2 cellular contexts compared by ENCODE assay signal in the genomic region with DNA sequence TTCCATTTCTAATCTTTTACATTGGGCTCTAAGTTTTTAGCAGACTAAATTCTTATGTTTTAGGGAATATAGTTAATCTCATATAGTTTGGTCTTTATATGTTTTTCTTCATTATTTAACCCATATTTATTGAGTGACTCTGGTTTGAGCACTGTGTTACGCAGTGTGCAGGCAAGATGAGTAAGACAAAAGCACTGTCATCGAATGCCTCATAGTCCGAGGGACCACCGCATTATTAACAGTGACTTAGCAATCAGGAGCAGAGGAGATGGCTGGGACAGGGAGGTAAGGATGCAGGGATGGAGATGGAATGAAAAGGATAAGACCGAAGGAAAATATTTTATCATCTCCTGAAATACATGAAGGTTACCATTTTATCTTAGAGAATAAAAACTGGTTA.
TF ChIP-seq lines count a peak whose summit lies in the region.

No MANE protein-coding gene starts in this region.

TF ChIP-seq in IMR-90, 13 proteins besides CTCF, POLR2A, EP300 and RAD21 (continued from another document):
- no peak for TF ChIP-seq BHLHE40 (IDR thresholded peaks at IDR 0.05; ENCODE audit: low read depth, low read length)
- TF ChIP-seq RFX5 (IDR thresholded peaks at IDR 0.05; ENCODE audit: low read depth, low read length), result no peak
- TF ChIP-seq RCOR1 (IDR thresholded peaks at IDR 0.05; ENCODE audit: insufficient replicate concordance, low read length), result no peak
- peak; percentile 78; the same call in 1 of the 2 replicates for TF ChIP-seq NFE2L2 (IDR thresholded peaks at IDR 0.05; ENCODE audit: low read depth, low read length)
- TF ChIP-seq FOS (IDR thresholded peaks at IDR 0.05; ENCODE audit: low read depth, low read length), result peak; percentile 47
- no peak for TF ChIP-seq MAZ (IDR thresholded peaks at IDR 0.05; ENCODE audit: borderline replicate concordance, low read depth, low read length)
- TF ChIP-seq MXI1 (IDR thresholded peaks at IDR 0.05; ENCODE audit: borderline replicate concordance, low read depth, low read length), result no peak
- peak; percentile 73 for TF ChIP-seq CEBPB (IDR thresholded peaks at IDR 0.05; ENCODE audit: low read depth, low read length)
- TF ChIP-seq CHD1 (IDR thresholded peaks at IDR 0.05; ENCODE audit: low read depth, low read length), result no peak
- TF ChIP-seq, protein P1, sequence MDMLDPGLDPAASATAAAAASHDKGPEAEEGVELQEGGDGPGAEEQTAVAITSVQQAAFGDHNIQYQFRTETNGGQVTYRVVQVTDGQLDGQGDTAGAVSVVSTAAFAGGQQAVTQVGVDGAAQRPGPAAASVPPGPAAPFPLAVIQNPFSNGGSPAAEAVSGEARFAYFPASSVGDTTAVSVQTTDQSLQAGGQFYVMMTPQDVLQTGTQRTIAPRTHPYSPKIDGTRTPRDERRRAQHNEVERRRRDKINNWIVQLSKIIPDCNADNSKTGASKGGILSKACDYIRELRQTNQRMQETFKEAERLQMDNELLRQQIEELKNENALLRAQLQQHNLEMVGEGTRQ (IDR thresholded peaks at IDR 0.05; ENCODE audit: low read depth, low read length), result no peak
- peak; percentile 35; the same call in 1 of the 2 replicates for TF ChIP-seq MAFK (IDR thresholded peaks at IDR 0.05; ENCODE audit: low read depth, low read length)
- TF ChIP-seq, protein P2, sequence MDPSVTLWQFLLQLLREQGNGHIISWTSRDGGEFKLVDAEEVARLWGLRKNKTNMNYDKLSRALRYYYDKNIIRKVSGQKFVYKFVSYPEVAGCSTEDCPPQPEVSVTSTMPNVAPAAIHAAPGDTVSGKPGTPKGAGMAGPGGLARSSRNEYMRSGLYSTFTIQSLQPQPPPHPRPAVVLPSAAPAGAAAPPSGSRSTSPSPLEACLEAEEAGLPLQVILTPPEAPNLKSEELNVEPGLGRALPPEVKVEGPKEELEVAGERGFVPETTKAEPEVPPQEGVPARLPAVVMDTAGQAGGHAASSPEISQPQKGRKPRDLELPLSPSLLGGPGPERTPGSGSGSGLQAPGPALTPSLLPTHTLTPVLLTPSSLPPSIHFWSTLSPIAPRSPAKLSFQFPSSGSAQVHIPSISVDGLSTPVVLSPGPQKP (IDR thresholded peaks at IDR 0.05; ENCODE audit: borderline replicate concordance, low read depth, low read length), result no peak

TF ChIP-seq in GM12878, 131 proteins besides CTCF, POLR2A, EP300 and RAD21:
- no peak for TF ChIP-seq MEF2B (IDR thresholded peaks at IDR 0.05; ENCODE audit: partially characterized antibody, poor library complexity, severe bottlenecking)
- no peak for TF ChIP-seq MYB (IDR thresholded peaks at IDR 0.05; ENCODE audit: borderline replicate concordance, low read depth, low read length)
- TF ChIP-seq, protein P3, sequence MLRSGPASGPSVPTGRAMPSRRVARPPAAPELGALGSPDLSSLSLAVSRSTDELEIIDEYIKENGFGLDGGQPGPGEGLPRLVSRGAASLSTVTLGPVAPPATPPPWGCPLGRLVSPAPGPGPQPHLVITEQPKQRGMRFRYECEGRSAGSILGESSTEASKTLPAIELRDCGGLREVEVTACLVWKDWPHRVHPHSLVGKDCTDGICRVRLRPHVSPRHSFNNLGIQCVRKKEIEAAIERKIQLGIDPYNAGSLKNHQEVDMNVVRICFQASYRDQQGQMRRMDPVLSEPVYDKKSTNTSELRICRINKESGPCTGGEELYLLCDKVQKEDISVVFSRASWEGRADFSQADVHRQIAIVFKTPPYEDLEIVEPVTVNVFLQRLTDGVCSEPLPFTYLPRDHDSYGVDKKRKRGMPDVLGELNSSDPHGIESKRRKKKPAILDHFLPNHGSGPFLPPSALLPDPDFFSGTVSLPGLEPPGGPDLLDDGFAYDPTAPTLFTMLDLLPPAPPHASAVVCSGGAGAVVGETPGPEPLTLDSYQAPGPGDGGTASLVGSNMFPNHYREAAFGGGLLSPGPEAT (IDR thresholded peaks at IDR 0.05; ENCODE audit: low read depth), result no peak
- TF ChIP-seq, protein P4, sequence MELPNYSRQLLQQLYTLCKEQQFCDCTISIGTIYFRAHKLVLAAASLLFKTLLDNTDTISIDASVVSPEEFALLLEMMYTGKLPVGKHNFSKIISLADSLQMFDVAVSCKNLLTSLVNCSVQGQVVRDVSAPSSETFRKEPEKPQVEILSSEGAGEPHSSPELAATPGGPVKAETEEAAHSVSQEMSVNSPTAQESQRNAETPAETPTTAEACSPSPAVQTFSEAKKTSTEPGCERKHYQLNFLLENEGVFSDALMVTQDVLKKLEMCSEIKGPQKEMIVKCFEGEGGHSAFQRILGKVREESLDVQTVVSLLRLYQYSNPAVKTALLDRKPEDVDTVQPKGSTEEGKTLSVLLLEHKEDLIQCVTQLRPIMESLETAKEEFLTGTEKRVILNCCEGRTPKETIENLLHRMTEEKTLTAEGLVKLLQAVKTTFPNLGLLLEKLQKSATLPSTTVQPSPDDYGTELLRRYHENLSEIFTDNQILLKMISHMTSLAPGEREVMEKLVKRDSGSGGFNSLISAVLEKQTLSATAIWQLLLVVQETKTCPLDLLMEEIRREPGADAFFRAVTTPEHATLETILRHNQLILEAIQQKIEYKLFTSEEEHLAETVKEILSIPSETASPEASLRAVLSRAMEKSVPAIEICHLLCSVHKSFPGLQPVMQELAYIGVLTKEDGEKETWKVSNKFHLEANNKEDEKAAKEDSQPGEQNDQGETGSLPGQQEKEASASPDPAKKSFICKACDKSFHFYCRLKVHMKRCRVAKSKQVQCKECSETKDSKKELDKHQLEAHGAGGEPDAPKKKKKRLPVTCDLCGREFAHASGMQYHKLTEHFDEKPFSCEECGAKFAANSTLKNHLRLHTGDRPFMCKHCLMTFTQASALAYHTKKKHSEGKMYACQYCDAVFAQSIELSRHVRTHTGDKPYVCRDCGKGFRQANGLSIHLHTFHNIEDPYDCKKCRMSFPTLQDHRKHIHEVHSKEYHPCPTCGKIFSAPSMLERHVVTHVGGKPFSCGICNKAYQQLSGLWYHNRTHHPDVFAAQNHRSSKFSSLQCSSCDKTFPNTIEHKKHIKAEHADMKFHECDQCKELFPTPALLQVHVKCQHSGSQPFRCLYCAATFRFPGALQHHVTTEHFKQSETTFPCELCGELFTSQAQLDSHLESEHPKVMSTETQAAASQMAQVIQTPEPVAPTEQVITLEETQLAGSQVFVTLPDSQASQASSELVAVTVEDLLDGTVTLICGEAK (IDR thresholded peaks at IDR 0.05; ENCODE audit: borderline replicate concordance), result no peak
- no peak for TF ChIP-seq ZNF622 (IDR thresholded peaks at IDR 0.05)
- no peak for TF ChIP-seq MXI1 (IDR thresholded peaks at IDR 0.05; ENCODE audit: low read depth, low read length)
- no peak for TF ChIP-seq LARP7 (IDR thresholded peaks at IDR 0.05)
- TF ChIP-seq HDAC6 (IDR thresholded peaks at IDR 0.05; ENCODE audit: unreplicated experiment), result no peak
- no peak for TF ChIP-seq PAX5 (IDR thresholded peaks at IDR 0.05; ENCODE audit: borderline replicate concordance, low read depth, low read length)
- no peak for TF ChIP-seq CBX3 (IDR thresholded peaks at IDR 0.05; ENCODE audit: borderline replicate concordance, low read depth)
- TF ChIP-seq TCF7 (IDR thresholded peaks at IDR 0.05; ENCODE audit: borderline replicate concordance), result no peak
